Comparison of ENCODE assay signal across 11 cellular contexts in the genomic region with DNA sequence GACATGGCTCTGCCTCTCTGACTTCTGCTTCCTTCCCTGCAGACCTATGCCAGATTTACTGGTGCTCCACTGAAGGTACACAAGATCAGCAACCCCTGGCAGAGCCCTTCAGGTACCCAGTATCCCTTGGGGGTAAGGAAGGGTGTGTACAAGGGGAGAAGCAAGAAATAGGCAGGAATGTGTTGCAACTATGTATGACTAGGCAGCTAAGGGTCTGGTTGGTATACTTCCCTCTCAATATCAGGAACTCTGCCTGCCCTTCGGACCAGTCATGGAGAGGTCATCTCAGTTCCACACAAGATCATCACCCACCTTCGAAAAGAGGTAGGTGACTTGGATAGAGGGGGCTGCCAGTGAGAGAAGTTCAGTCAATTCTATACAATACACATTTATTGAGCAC. TPM values are rescaled to one million over a fixed set of nuclear protein-coding genes. Genes with fewer than 3 reads are reported as not detected.
DNase-seq lines count a peak whose midpoint lies in the region; FAIRE-seq and TF ChIP-seq lines count a peak whose summit lies in the region.
"Had no signal": no experiment of that assay in that cellular context is flagged by ENCODE, and none has a peak within 500 bp of the region (broad histone marks: within the 10 kb centered on the region; RNA-seq: fewer than 3 reads in every experiment).

No MANE protein-coding gene starts in this region.

- H2AFZ ChIP-seq in astrocyte (ENCODE audit: low read depth, low read length) (no peak overlapping the region), trophoblast cell (ENCODE audit: insufficient read depth, low read length, poor library complexity) (no peak overlapping the region)

- no peak overlapping the region for H4K12ac ChIP-seq in trophoblast cell (ENCODE audit: low read depth, low read length)

- FAIRE-seq in astrocyte (lab: Jason Lieb, UNC): no peak
- FAIRE-seq: pancreas had no signal

- TF ChIP-seq CTCF in NB4 (IDR thresholded peaks at IDR 0.05; ENCODE audit: low read depth, low read length) (no peak), astrocyte (IDR thresholded peaks at IDR 0.05; ENCODE audit: insufficient read depth, low read depth, low read length) (no peak), progenitor cell of endocrine pancreas (IDR thresholded peaks at IDR 0.05; ENCODE audit: unreplicated experiment) (no peak), transverse colon (IDR thresholded peaks at IDR 0.05) (no peak)

- TF ChIP-seq EP300 in transverse colon (IDR thresholded peaks at IDR 0.05; ENCODE audit: low read depth): no peak

- H3K27me3 ChIP-seq in astrocyte (ENCODE audit: insufficient read depth, low read length): no peaks in the 10 kb centered on the region
- no peaks in the 10 kb centered on the region for H3K27me3 ChIP-seq in trophoblast cell (ENCODE audit: insufficient read depth, low read length)
- H3K27me3 ChIP-seq in transverse colon: no peaks in the 10 kb centered on the region
- H3K27me3 ChIP-seq: pancreas had no signal

- H3K18ac ChIP-seq in trophoblast cell (ENCODE audit: low read length): no peak overlapping the region

- H3K79me2 ChIP-seq in astrocyte (ENCODE audit: insufficient read depth, low read length) (peaks cover 19% of the 10 kb centered on the region), trophoblast cell (ENCODE audit: control insufficient read depth, insufficient read depth, low read length, poor library complexity) (peaks cover 12% of the 10 kb centered on the region)

- WGBS in trophoblast cell (ENCODE audit: extremely low coverage, insufficient coverage, insufficient read length): no CpG with 5 or more reads among the region's 2 CpGs
- 83 to 97% methylated on average over 2 of the region's 2 CpGs for WGBS in transverse colon (ENCODE audit: low coverage in 1 of 2), 2 donors

- no peak overlapping the region for H4K91ac ChIP-seq in trophoblast cell (ENCODE audit: low read depth, low read length)

- H3K9ac ChIP-seq in astrocyte (ENCODE audit: low read length) (no peak overlapping the region), trophoblast cell (ENCODE audit: low read length) (no peak overlapping the region)

- H3K4me2 ChIP-seq in astrocyte (ENCODE audit: low read length): no peak overlapping the region
- no peak overlapping the region for H3K4me2 ChIP-seq in trophoblast cell (ENCODE audit: low read length)

- in situ Hi-C loops in transverse colon (cut with MboI; ENCODE audit: low pct_ligation_motif_present in 1 of 4, low pct_unique_long_range_greater_than_20kb in 1 of 4, low sequenced_read_pairs in 3 of 4): no loop called here

- no peak for TF ChIP-seq POLR2A in NB4 (IDR thresholded peaks at IDR 0.05; ENCODE audit: extremely low read depth, insufficient read length)
- TF ChIP-seq POLR2A in transverse colon (IDR thresholded peaks at IDR 0.05): no peak

- H3K36me3 Mint-ChIP-seq in activated T-cell treated with anti-CD3 and anti-CD28 coated beads, Interleukin-2, amount 50 U/mL, for 24 hours (ENCODE audit: low read depth): peaks cover 33% of the 10 kb centered on the region
- H3K36me3 Mint-ChIP-seq in astrocyte (ENCODE audit: low read depth, unreplicated experiment) (peaks cover 7% of the 10 kb centered on the region), progenitor cell of endocrine pancreas (ENCODE audit: insufficient read depth) (no peaks in the 10 kb centered on the region)

- no peak overlapping the region for H3K23ac ChIP-seq in trophoblast cell (ENCODE audit: low read length)

- no peak overlapping the region for H2BK12ac ChIP-seq in trophoblast cell (ENCODE audit: low read length)

- H3K79me1 ChIP-seq in trophoblast cell (ENCODE audit: low read length): peaks cover 18% of the 10 kb centered on the region

- H3K27ac ChIP-seq in astrocyte (ENCODE audit: low read depth, low read length) (no peak overlapping the region), trophoblast cell (ENCODE audit: low read depth, low read length) (no peak overlapping the region), transverse colon (no peak overlapping the region)
- H3K27ac ChIP-seq: pancreas had no signal

- H2BK5ac ChIP-seq in trophoblast cell (ENCODE audit: low read depth, low read length, poor library complexity): no peak overlapping the region

- peaks cover 36% of the 10 kb centered on the region for H3K4me1 Mint-ChIP-seq in activated T-cell treated with anti-CD3 and anti-CD28 coated beads, Interleukin-2, amount 50 U/mL, for 24 hours (ENCODE audit: low read depth)
- H3K4me1 Mint-ChIP-seq in astrocyte (ENCODE audit: low read depth, unreplicated experiment) (peaks cover 11% of the 10 kb centered on the region), progenitor cell of endocrine pancreas (ENCODE audit: low read depth) (peaks cover 19% of the 10 kb centered on the region)

- no peaks in the 10 kb centered on the region for H3K27me3 Mint-ChIP-seq in activated T-cell treated with anti-CD3 and anti-CD28 coated beads, Interleukin-2, amount 50 U/mL, for 24 hours
- H3K27me3 Mint-ChIP-seq in astrocyte (ENCODE audit: low read depth, unreplicated experiment): no peaks in the 10 kb centered on the region
- H3K27me3 Mint-ChIP-seq in progenitor cell of endocrine pancreas: no peaks in the 10 kb centered on the region

- H3K9me3 Mint-ChIP-seq in activated T-cell treated with anti-CD3 and anti-CD28 coated beads, Interleukin-2, amount 50 U/mL, for 24 hours: no peaks in the 10 kb centered on the region
- H3K9me3 Mint-ChIP-seq in astrocyte (ENCODE audit: unreplicated experiment) (no peaks in the 10 kb centered on the region), progenitor cell of endocrine pancreas (ENCODE audit: low read depth) (no peaks in the 10 kb centered on the region)

- H4K8ac ChIP-seq in trophoblast cell (ENCODE audit: low read depth, low read length): no peak overlapping the region

- no peak overlapping the region for H2BK120ac ChIP-seq in trophoblast cell (ENCODE audit: insufficient read depth, low read length, poor library complexity)

- H3K4ac ChIP-seq in trophoblast cell (ENCODE audit: low read depth, low read length): no peak overlapping the region

- no peak for DNase-seq in activated T-cell treated with anti-CD3 and anti-CD28 coated beads, Interleukin-2, amount 50 U/mL, for 24 hours
- no peak for DNase-seq in activated T-cell treated with anti-CD3 and anti-CD28 coated beads, Interleukin-2, amount 50 U/mL, for 48 hours
- peak; percentile 55 for DNase-seq in NB4 (ENCODE audit: low read depth)
- no peak for DNase-seq in astrocyte (ENCODE audit: low read depth)
- DNase-seq in progenitor cell of endocrine pancreas (ENCODE audit: low spot score, unreplicated experiment): no peak
- DNase-seq in trophoblast cell: no peak
- no peak for DNase-seq in COLO668 (lab: John Stamatoyannopoulos, UW; ENCODE audit: unreplicated experiment)
- no peak for DNase-seq in transverse colon
- DNase-seq: amniotic stem cell, NCI-H524 treated with DMSO at 0.1 percent for 48 hours, pancreas had no signal

- peak overlapping the region; percentile 93 for H3K4me3 Mint-ChIP-seq in activated T-cell treated with anti-CD3 and anti-CD28 coated beads, Interleukin-2, amount 50 U/mL, for 24 hours
- peak overlapping the region; percentile 92 for H3K4me3 Mint-ChIP-seq in astrocyte (ENCODE audit: unreplicated experiment)
- peak overlapping the region; percentile 22 for H3K4me3 Mint-ChIP-seq in progenitor cell of endocrine pancreas (ENCODE audit: low read depth)

- H4K20me1 ChIP-seq in astrocyte (ENCODE audit: insufficient read depth, low read length): peaks cover 8% of the 10 kb centered on the region

- no peaks in the 10 kb centered on the region for H3K36me3 ChIP-seq in astrocyte (ENCODE audit: insufficient read depth, low read length)
- peaks cover 13% of the 10 kb centered on the region in 2 experiments for H3K36me3 ChIP-seq in trophoblast cell (ENCODE audit: control insufficient read depth in 1 of 2, insufficient read depth in 2 of 2, low read length in 2 of 2)
- no peaks in the 10 kb centered on the region for H3K36me3 ChIP-seq in transverse colon
- H3K36me3 ChIP-seq: pancreas had no signal

- peak overlapping the region; percentile 19 for H3K27ac Mint-ChIP-seq in activated T-cell treated with anti-CD3 and anti-CD28 coated beads, Interleukin-2, amount 50 U/mL, for 24 hours
- H3K27ac Mint-ChIP-seq in astrocyte (ENCODE audit: unreplicated experiment): peak overlapping the region; percentile 44
- H3K27ac Mint-ChIP-seq in progenitor cell of endocrine pancreas: no peak overlapping the region

- H2AK5ac ChIP-seq in trophoblast cell (ENCODE audit: low read length): no peak overlapping the region

- H3K9me3 ChIP-seq in astrocyte (ENCODE audit: insufficient read depth, low read depth, low read length): no peaks in the 10 kb centered on the region
- H3K9me3 ChIP-seq in trophoblast cell (ENCODE audit: insufficient read depth, low read depth, low read length): no peaks in the 10 kb centered on the region
- H3K9me3 ChIP-seq in transverse colon: no peaks in the 10 kb centered on the region
- H3K9me3 ChIP-seq: pancreas had no signal

- no peak overlapping the region for H3K14ac ChIP-seq in trophoblast cell (ENCODE audit: low read length)

- H3K4me1 ChIP-seq in astrocyte (ENCODE audit: insufficient read depth, low read length) (peaks cover 20% of the 10 kb centered on the region), trophoblast cell (ENCODE audit: control insufficient read depth in 1 of 2, insufficient read depth in 2 of 2, low read length in 2 of 2) (peaks cover 12 to 14% of the 10 kb centered on the region in 2 experiments), transverse colon (peaks cover 24 to 29% (median 26%) of the 10 kb centered on the region in 4 donors)

- H3K4me3 ChIP-seq in NB4 (ENCODE audit: low read depth, low read length): peak overlapping the region; percentile 100
- H3K4me3 ChIP-seq in astrocyte (ENCODE audit: insufficient read depth, low read depth, low read length): no peak overlapping the region
- no peak overlapping the region for H3K4me3 ChIP-seq in trophoblast cell (ENCODE audit: low read depth, low read length)
- H3K4me3 ChIP-seq in transverse colon: no peak overlapping the region

- intact Hi-C loops in transverse colon (cut with DNase I; ENCODE audit: low total_unique reads): no loop called here

RNA-seq across cellular contexts. Expression of a gene that starts 1.8 kb away (rescaled TPM):
- total RNA-seq in astrocyte: 39.8 and 41.8 TPM in 2 replicates
- total RNA-seq in progenitor cell of endocrine pancreas: 38.1 and 38.7 TPM in 2 replicates
- polyA plus RNA-seq in trophoblast cell (2013): 39.6 and 40.4 TPM in 2 replicates
- total RNA-seq in transverse colon: 10 to 100 TPM; 24.3 to 64.0 (median 46.0) TPM

RNA-seq across cellular contexts. Expression of a gene that starts 2.6 kb away (rescaled TPM):
- total RNA-seq in astrocyte (153 and 162 TPM in 2 replicates), progenitor cell of endocrine pancreas (46.0 and 52.2 TPM in 2 replicates), transverse colon (10 to 100 TPM; 19.2 to 37.8 (median 27.0) TPM)
- polyA plus RNA-seq in trophoblast cell (2013): 59.1 and 60.6 TPM in 2 replicates

RNA-seq across cellular contexts. Expression of a gene that starts 36.7 kb away (rescaled TPM):
- total RNA-seq in astrocyte (13.2 and 13.6 TPM in 2 replicates), progenitor cell of endocrine pancreas (21.1 and 25.7 TPM in 2 replicates), transverse colon (under 1 TPM in 2 of 4 donors, not detected in 2; 0.41 to 0.48 TPM)
- 0.81 and 0.85 TPM in 2 replicates for polyA plus RNA-seq in trophoblast cell (2013)

RNA-seq across cellular contexts. Expression of a gene that starts 37.2 kb away (rescaled TPM):
- total RNA-seq in astrocyte: 161 TPM in 2 replicates
- 146 and 149 TPM in 2 replicates for total RNA-seq in progenitor cell of endocrine pancreas
- 237 TPM in 2 replicates for polyA plus RNA-seq in trophoblast cell (2013)
- 100 to 1,000 TPM; 106 to 240 (median 131) TPM for total RNA-seq in transverse colon

RNA-seq across cellular contexts. Expression of a gene that starts 45.0 kb away (rescaled TPM):
- total RNA-seq in astrocyte (51.1 and 51.7 TPM in 2 replicates), progenitor cell of endocrine pancreas (58.4 and 59.0 TPM in 2 replicates), transverse colon (10 to 100 TPM in 3 of 4 donors, 1 to 10 TPM in 1; 9.0 to 21.9 (median 15.7) TPM)
- 38.7 and 39.3 TPM in 2 replicates for polyA plus RNA-seq in trophoblast cell (2013)

Comparison
In these comparisons a context has a peak if more than half of its experiments do, and no peak if none do; other contexts are left out.
1. H3K4me3 Mint-ChIP-seq: peak in every context shown above with its lines; median percentile 93 in activated T-cell treated with anti-CD3 and anti-CD28 coated beads, Interleukin-2, amount 50 U/mL, for 24 hours; 92 in astrocyte; 22 in progenitor cell of endocrine pancreas.